In the genomic region with DNA sequence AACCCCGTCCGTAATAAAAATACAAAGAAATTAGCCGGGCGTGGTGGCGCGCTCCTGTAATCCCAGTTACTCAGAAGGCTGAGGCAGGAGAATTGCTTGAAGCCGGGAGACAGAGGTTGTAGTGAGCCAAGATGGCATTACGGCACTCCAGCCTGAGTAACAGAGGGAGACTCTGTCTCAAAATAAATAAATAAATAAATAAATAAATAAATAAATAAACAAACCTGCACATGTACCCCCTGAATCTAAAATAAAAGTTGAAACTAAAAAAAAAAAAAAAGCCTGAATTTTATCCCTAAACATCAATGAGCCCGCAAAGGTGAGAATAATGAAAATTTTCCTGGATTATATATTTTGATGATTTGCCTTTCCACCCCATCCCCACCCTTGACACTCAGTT, we compare ENCODE assay signal across 28 cellular contexts.
"Had no signal": no experiment of that assay in that cellular context is flagged by ENCODE, and none has a peak within 500 bp of the region (broad histone marks: within the 10 kb centered on the region; RNA-seq: fewer than 3 reads in every experiment).

No MANE protein-coding gene starts in this region.

- H3K36me3 ChIP-seq: pancreas, prostate gland, upper lobe of left lung had no signal

- H3K4me3 ChIP-seq: left ventricle myocardium inferior, lung, pancreas, prostate gland, sigmoid colon, tibial nerve, upper lobe of left lung, vagina had no signal

- H3K27me3 Mint-ChIP-seq: naive B cell; stimulated activated memory B cell treated with anti-CD40 and anti-IgM and Interleukin-4, amounts not matched to agents 10 μg/mL and 1 μg/mL and 100 μg/mL, for 72 hours; stimulated activated naive CD8-positive, alpha-beta T cell treated with anti-CD3 and anti-CD28 coated beads, Interleukin-15, amount 100 ng/mL, for 72 hours had no signal

- H3K27me3 ChIP-seq: pancreas, sigmoid colon, tibial nerve, upper lobe of left lung, vagina had no signal

- H3K27ac Mint-ChIP-seq: mesothelial cell of epicardium; naive B cell; natural killer cell; stimulated activated memory B cell treated with anti-CD40 and anti-IgM and Interleukin-4, amounts not matched to agents 10 μg/mL and 1 μg/mL and 100 μg/mL, for 72 hours; stimulated activated naive CD8-positive, alpha-beta T cell treated with anti-CD3 and anti-CD28 coated beads, Interleukin-15, amount 100 ng/mL, for 72 hours had no signal

- H3K27ac ChIP-seq: left ventricle myocardium inferior, pancreas, prostate gland, sigmoid colon, tibial nerve, upper lobe of left lung, vagina had no signal

- DNase-seq: hippocampal formation; kidney glomerular epithelial cell; left cardiac atrium; left ventricle myocardium inferior; mesendoderm; naive B cell; natural killer cell; pancreas; posterior cingulate gyrus; retina; right cardiac atrium; sigmoid colon; stimulated activated CD4-positive, alpha-beta T cell treated with anti-CD3 and anti-CD28 coated beads, Interleukin-1b, Interleukin-23, amount 100 ng/mL, for 48 hours; stimulated activated CD4-positive, alpha-beta T cell treated with anti-CD3 and anti-CD28 coated beads, Interleukin-2, amount 100 ng/mL, for 48 hours; stimulated activated CD4-positive, alpha-beta T cell treated with anti-CD3 and anti-CD28 coated beads, Interleukin-4, amount 100 ng/mL, for 4 hours; stimulated activated CD8-positive, alpha-beta memory T cell treated with anti-CD3 and anti-CD28 coated beads, Interleukin-4, amount 100 ng/mL, for 48 hours; stimulated activated naive CD4-positive, alpha-beta T cell treated with Interleukin-2 at 50 U/mL for 16 hours; stimulated activated naive CD8-positive, alpha-beta T cell treated with anti-CD3 and anti-CD28 coated beads, Interleukin-15, amount 100 ng/mL, for 72 hours; substantia nigra; upper lobe of left lung had no signal

- H3K4me1 Mint-ChIP-seq: naive B cell; natural killer cell; stimulated activated memory B cell treated with anti-CD40 and anti-IgM and Interleukin-4, amounts not matched to agents 10 μg/mL and 1 μg/mL and 100 μg/mL, for 72 hours; stimulated activated naive CD8-positive, alpha-beta T cell treated with anti-CD3 and anti-CD28 coated beads, Interleukin-15, amount 100 ng/mL, for 72 hours had no signal

- FAIRE-seq: keratinocyte, pancreas, small intestine had no signal

- H3K9me3 ChIP-seq: left ventricle myocardium inferior, pancreas, prostate gland, sigmoid colon, tibial nerve, upper lobe of left lung, vagina had no signal

- H3K9me3 Mint-ChIP-seq: mesothelial cell of epicardium had no signal

- H3K36me3 Mint-ChIP-seq: naive B cell; natural killer cell; stimulated activated memory B cell treated with anti-CD40 and anti-IgM and Interleukin-4, amounts not matched to agents 10 μg/mL and 1 μg/mL and 100 μg/mL, for 72 hours had no signal

- H3K4me3 Mint-ChIP-seq: mesothelial cell of epicardium; naive B cell; natural killer cell; stimulated activated memory B cell treated with anti-CD40 and anti-IgM and Interleukin-4, amounts not matched to agents 10 μg/mL and 1 μg/mL and 100 μg/mL, for 72 hours; stimulated activated naive CD8-positive, alpha-beta T cell treated with anti-CD3 and anti-CD28 coated beads, Interleukin-15, amount 100 ng/mL, for 72 hours had no signal

- ATAC-seq: left cardiac atrium; natural killer cell; pancreas; right cardiac atrium; stimulated activated memory B cell treated with anti-CD40 and anti-IgM and Interleukin-4, amounts not matched to agents 10 μg/mL and 1 μg/mL and 100 μg/mL, for 72 hours; stimulated activated naive CD8-positive, alpha-beta T cell treated with anti-CD3 and anti-CD28 coated beads, Interleukin-15, amount 100 ng/mL, for 72 hours had no signal

- H3K4me1 ChIP-seq: pancreas, prostate gland, sigmoid colon, upper lobe of left lung, vagina had no signal
